Comparison of ENCODE assay signal across 9 cellular contexts in the genomic region with DNA sequence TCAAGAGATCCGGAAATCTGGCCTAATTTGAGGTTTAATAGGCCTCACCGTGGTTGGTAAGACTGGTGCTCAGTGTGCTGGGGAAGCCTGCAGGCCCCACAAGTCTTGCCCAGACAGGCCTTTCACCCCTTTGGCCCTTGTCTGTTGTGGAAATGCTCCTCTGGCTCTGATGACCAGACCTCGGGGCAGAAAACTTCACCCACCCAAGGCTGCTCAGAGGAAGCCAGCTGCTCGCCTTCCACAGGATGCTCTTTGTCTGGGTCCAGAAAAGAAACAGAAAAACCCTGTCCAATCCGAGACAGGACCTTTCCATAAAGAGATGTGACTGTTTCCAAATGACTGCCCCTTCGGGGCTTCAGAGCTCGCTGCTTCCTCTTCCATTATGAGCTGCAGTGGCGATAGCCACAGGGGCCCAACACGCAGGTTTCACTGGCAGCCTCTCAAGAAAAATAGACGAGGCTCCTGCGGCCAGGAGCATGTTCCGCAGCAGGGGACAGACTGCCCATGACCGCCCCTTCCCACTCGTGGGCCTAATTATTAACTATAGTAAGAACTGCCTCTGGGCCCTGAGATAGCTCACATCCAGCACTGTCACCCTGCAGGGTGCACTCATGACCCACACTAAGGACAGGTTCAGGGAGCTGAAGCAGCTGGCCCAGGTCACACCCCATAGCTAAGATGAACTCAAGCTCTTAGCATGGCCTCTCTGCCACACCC. TPM values are rescaled to one million over a fixed set of nuclear protein-coding genes. Genes with fewer than 3 reads are reported as not detected.
DNase-seq lines count a peak whose midpoint lies in the region; ATAC-seq and TF ChIP-seq lines count a peak whose summit lies in the region.
"Had no signal": no experiment of that assay in that cellular context is flagged by ENCODE, and none has a peak within 500 bp of the region (broad histone marks: within the 10 kb centered on the region; RNA-seq: fewer than 3 reads in every experiment).

No MANE protein-coding gene starts in this region.

- H3K27ac ChIP-seq in mammary epithelial cell (ENCODE audit: insufficient read depth, low read depth, low read length) (no peak overlapping the region), mesendoderm (ENCODE audit: low read depth, low read length) (no peak overlapping the region)

- CTCF ChIA-PET in mammary epithelial cell (lab: Charles Lee; ENCODE audit: low non-redundant PET), result interaction anchor here (0.5 kb wide), 1 partner anchor 535 kb away, joined by 4 read pairs; no protein-coding TSS in a partner anchor

- H3K27me3 ChIP-seq in mammary epithelial cell (ENCODE audit: insufficient read depth, low read length) (no peaks in the 10 kb centered on the region), mesendoderm (ENCODE audit: insufficient read depth, low read length, poor library complexity) (no peaks in the 10 kb centered on the region)

- H3K9me3 ChIP-seq in mammary epithelial cell (replicated peaks; ENCODE audit: insufficient read depth, low read length), result no peaks in the 10 kb centered on the region

- H3K4me2 ChIP-seq in mammary epithelial cell (ENCODE audit: insufficient read depth, low read depth, low read length) (peak overlapping the region; percentile 26), mesendoderm (ENCODE audit: low read length) (no peak overlapping the region)

- no peak overlapping the region for H2AFZ ChIP-seq in mammary epithelial cell (ENCODE audit: low read depth, low read length)

- H3K79me1 ChIP-seq in mesendoderm (ENCODE audit: low read length), result no peaks in the 10 kb centered on the region

- no peak overlapping the region for H4K8ac ChIP-seq in mesendoderm (ENCODE audit: low read depth, low read length)

- peaks cover 4% of the 10 kb centered on the region for H3K36me3 Mint-ChIP-seq in stimulated activated naive CD8-positive, alpha-beta T cell treated with anti-CD3 and anti-CD28 coated beads, Interleukin-15, Interleukin-2, amounts not matched to agents 100 ng/mL and 50 ng/mL, for 24 hours (ENCODE audit: low read depth)
- H3K36me3 Mint-ChIP-seq in mesothelial cell of epicardium, result peaks cover 19% of the 10 kb centered on the region

- no peak overlapping the region for H2BK15ac ChIP-seq in mesendoderm (replicated peaks; ENCODE audit: low read depth)

- no peak for DNase-seq in stimulated activated naive CD8-positive, alpha-beta T cell treated with anti-CD3 and anti-CD28 coated beads, Interleukin-15, amount 100 ng/mL, for 72 hours
- DNase-seq in mammary epithelial cell (peak; percentile 34), mesothelial cell of epicardium (ENCODE audit: low spot score in 2 of 2, unreplicated experiment in 2 of 2) (no peak), T-helper 1 cell (no peak), mesendoderm (no peak), COLO668 (lab: John Stamatoyannopoulos, UW; ENCODE audit: unreplicated experiment) (no peak)
- DNase-seq: dermis blood vessel endothelial cell had no signal

- H3K27me3 Mint-ChIP-seq in stimulated activated naive CD8-positive, alpha-beta T cell treated with anti-CD3 and anti-CD28 coated beads, Interleukin-15, Interleukin-2, amounts not matched to agents 100 ng/mL and 50 ng/mL, for 24 hours, result no peaks in the 10 kb centered on the region
- H3K27me3 Mint-ChIP-seq in stimulated activated naive CD8-positive, alpha-beta T cell treated with anti-CD3 and anti-CD28 coated beads, Interleukin-15, amount 100 ng/mL, for 72 hours, result no peaks in the 10 kb centered on the region
- H3K27me3 Mint-ChIP-seq in mesothelial cell of epicardium (ENCODE audit: low read depth), result peaks cover 4% of the 10 kb centered on the region

- no peak overlapping the region for H3K4me3 Mint-ChIP-seq in stimulated activated naive CD8-positive, alpha-beta T cell treated with anti-CD3 and anti-CD28 coated beads, Interleukin-15, Interleukin-2, amounts not matched to agents 100 ng/mL and 50 ng/mL, for 24 hours
- H3K4me3 Mint-ChIP-seq in stimulated activated naive CD8-positive, alpha-beta T cell treated with anti-CD3 and anti-CD28 coated beads, Interleukin-15, amount 100 ng/mL, for 72 hours, result no peak overlapping the region
- H3K4me3 Mint-ChIP-seq in mesothelial cell of epicardium, result no peak overlapping the region

- no peaks in the 10 kb centered on the region for H3K9me3 Mint-ChIP-seq in stimulated activated naive CD8-positive, alpha-beta T cell treated with anti-CD3 and anti-CD28 coated beads, Interleukin-15, Interleukin-2, amounts not matched to agents 100 ng/mL and 50 ng/mL, for 24 hours
- no peaks in the 10 kb centered on the region for H3K9me3 Mint-ChIP-seq in stimulated activated naive CD8-positive, alpha-beta T cell treated with anti-CD3 and anti-CD28 coated beads, Interleukin-15, amount 100 ng/mL, for 72 hours
- H3K9me3 Mint-ChIP-seq in mesothelial cell of epicardium, result no peaks in the 10 kb centered on the region

- no TSS peak for BruUV-seq in mammary epithelial cell (replicated peaks; lab: Mats Ljungman, UMichigan)

- WGBS in mammary epithelial cell (ENCODE audit: low coverage, missing lambda C conversion rate), result 25% methylated on average over 10 of the region's 14 CpGs
- WGBS in mesendoderm (ENCODE audit: extremely low coverage, insufficient coverage, low lambda C conversion rate), result no CpG with 5 or more reads among the region's 14 CpGs

- no peak overlapping the region for H2AK5ac ChIP-seq in mesendoderm (ENCODE audit: low read length)

- no peak overlapping the region for H3K56ac ChIP-seq in mesendoderm (ENCODE audit: low read length)

- no peak overlapping the region for H3K18ac ChIP-seq in mesendoderm (ENCODE audit: low read length)

- H2BK5ac ChIP-seq in mesendoderm (ENCODE audit: low read length), result no peak overlapping the region

- H3K23ac ChIP-seq in mesendoderm (ENCODE audit: low read length), result no peak overlapping the region

- ATAC-seq in stimulated activated naive CD8-positive, alpha-beta T cell treated with anti-CD3 and anti-CD28 coated beads, Interleukin-15, amount 100 ng/mL, for 72 hours, result no peak
- ATAC-seq in HG03039 (IDR thresholded peaks at IDR 0.05; ENCODE audit: unreplicated experiment), result peak; percentile 51

- dilution Hi-C loops in mammary epithelial cell (cut with HindIII; ENCODE audit: low sequenced_read_pairs), result no loop called here

- intact Hi-C loops in mammary epithelial cell (cut with micrococcal nuclease), result no loop called here

- H3K79me2 ChIP-seq in mammary epithelial cell (ENCODE audit: insufficient read depth, low read length), result no peaks in the 10 kb centered on the region
- H3K79me2 ChIP-seq in mesendoderm (ENCODE audit: control insufficient read depth, insufficient read depth, low read length), result no peaks in the 10 kb centered on the region

- H2BK120ac ChIP-seq in mesendoderm (ENCODE audit: low read depth, low read length), result no peak overlapping the region

- peaks cover 5% of the 10 kb centered on the region for H3K4me1 Mint-ChIP-seq in stimulated activated naive CD8-positive, alpha-beta T cell treated with anti-CD3 and anti-CD28 coated beads, Interleukin-15, Interleukin-2, amounts not matched to agents 100 ng/mL and 50 ng/mL, for 24 hours (ENCODE audit: low read depth)
- H3K4me1 Mint-ChIP-seq in stimulated activated naive CD8-positive, alpha-beta T cell treated with anti-CD3 and anti-CD28 coated beads, Interleukin-15, amount 100 ng/mL, for 72 hours, result peaks cover 10% of the 10 kb centered on the region
- H3K4me1 Mint-ChIP-seq in mesothelial cell of epicardium, result peaks cover 5% of the 10 kb centered on the region

- H3K9ac ChIP-seq in mammary epithelial cell (ENCODE audit: insufficient read depth, low read length), result no peak overlapping the region
- no peak overlapping the region for H3K9ac ChIP-seq in mesendoderm (ENCODE audit: low read length)

- H4K5ac ChIP-seq in mesendoderm (ENCODE audit: low read length), result no peak overlapping the region

- in situ Hi-C loops in mammary epithelial cell (cut with MboI; ENCODE audit: low sequenced_read_pairs in 2 of 2), result no loop called here

- H3K4me3 ChIP-seq in mammary epithelial cell (replicated peaks in 1 of 3; ENCODE audit: insufficient read depth in 1 of 3, low read depth in 2 of 3, low read length in 3 of 3), result no peak overlapping the region
- no peak overlapping the region for H3K4me3 ChIP-seq in mesendoderm (ENCODE audit: low read length)

- H3K4ac ChIP-seq in mesendoderm (ENCODE audit: low read depth, low read length), result no peak overlapping the region

- no peaks in the 10 kb centered on the region for H4K20me1 ChIP-seq in mammary epithelial cell (ENCODE audit: insufficient read depth, low read length)

- H3K4me1 ChIP-seq in mammary epithelial cell (ENCODE audit: insufficient read depth, low read length) (peaks cover 12% of the 10 kb centered on the region), mesendoderm (ENCODE audit: control insufficient read depth, low read depth, low read length) (no peaks in the 10 kb centered on the region)

- TF ChIP-seq CTCF in mammary epithelial cell (conservative IDR thresholded peaks at IDR 0.05 in 1 of 2, IDR thresholded peaks at IDR 0.05 in 1 of 2; ENCODE audit: extremely low read depth in 1 of 2, insufficient read depth in 1 of 2, low read depth in 1 of 2, low read length in 2 of 2) (no peak), mesothelial cell of epicardium (IDR thresholded peaks at IDR 0.05; ENCODE audit: unreplicated experiment) (no peak)

- H3K27ac Mint-ChIP-seq in stimulated activated naive CD8-positive, alpha-beta T cell treated with anti-CD3 and anti-CD28 coated beads, Interleukin-15, Interleukin-2, amounts not matched to agents 100 ng/mL and 50 ng/mL, for 24 hours, result peak overlapping the region; percentile 66
- no peak overlapping the region for H3K27ac Mint-ChIP-seq in stimulated activated naive CD8-positive, alpha-beta T cell treated with anti-CD3 and anti-CD28 coated beads, Interleukin-15, amount 100 ng/mL, for 72 hours
- H3K27ac Mint-ChIP-seq in mesothelial cell of epicardium, result no peak overlapping the region

- H3K36me3 ChIP-seq in mammary epithelial cell (ENCODE audit: insufficient read depth, low read length), result no peaks in the 10 kb centered on the region
- no peaks in the 10 kb centered on the region for H3K36me3 ChIP-seq in mesendoderm (ENCODE audit: control insufficient read depth, insufficient read depth, low read length)

RNA-seq across cellular contexts. Expression of a gene that starts 6.8 kb away (rescaled TPM):
- total RNA-seq in mammary epithelial cell (under 1 TPM; 0.17 to 0.31 TPM), mesothelial cell of epicardium (0.78 to 0.91 TPM (median 0.79 TPM) in 3 replicates)
- 0.05 TPM for polyA plus RNA-seq in mammary epithelial cell
- not detected for polyA minus RNA-seq in mammary epithelial cell
- polyA plus RNA-seq in mesendoderm (2013, experiment 1 of 2), result 1.2 TPM
- polyA plus RNA-seq in mesendoderm (2013, experiment 2 of 2), result 1.2 TPM

RNA-seq across cellular contexts. Expression of a gene that starts 18.1 kb away (rescaled TPM):
- total RNA-seq in mammary epithelial cell (100 to 1,000 TPM; 360 to 523 TPM), mesothelial cell of epicardium (422 to 430 TPM (median 425 TPM) in 3 replicates)
- polyA plus RNA-seq in mammary epithelial cell, result 724 TPM
- polyA minus RNA-seq in mammary epithelial cell, result 421 TPM
- 643 TPM for polyA plus RNA-seq in mesendoderm (2013, experiment 1 of 2)
- polyA plus RNA-seq in mesendoderm (2013, experiment 2 of 2), result 637 TPM

RNA-seq across cellular contexts. Expression of a gene that starts 48.9 kb away (rescaled TPM):
- total RNA-seq in mammary epithelial cell, result 100 to 1,000 TPM in 1 of 2 donors, 10 to 100 TPM in 1; 42.5 to 100 TPM
- polyA plus RNA-seq in mammary epithelial cell, result 75.5 TPM
- 35.7 TPM for polyA minus RNA-seq in mammary epithelial cell
- total RNA-seq in mesothelial cell of epicardium, result 93.6 to 97.9 TPM (median 94.4 TPM) in 3 replicates
- polyA plus RNA-seq in mesendoderm (2013, experiment 1 of 2), result 39.2 TPM
- 41.6 TPM for polyA plus RNA-seq in mesendoderm (2013, experiment 2 of 2)

RNA-seq across cellular contexts. Expression of a gene that starts 51.1 kb away (rescaled TPM):
- total RNA-seq in mammary epithelial cell (10 to 100 TPM; 31.8 to 47.0 TPM), mesothelial cell of epicardium (39.3 to 42.3 TPM (median 41.8 TPM) in 3 replicates)
- polyA plus RNA-seq in mammary epithelial cell, result 44.6 TPM
- 76.9 TPM for polyA minus RNA-seq in mammary epithelial cell
- 100.0 TPM for polyA plus RNA-seq in mesendoderm (2013, experiment 1 of 2)
- polyA plus RNA-seq in mesendoderm (2013, experiment 2 of 2), result 131 TPM
